Comparison of ENCODE assay signal across 1 cellular context in the genomic region with DNA sequence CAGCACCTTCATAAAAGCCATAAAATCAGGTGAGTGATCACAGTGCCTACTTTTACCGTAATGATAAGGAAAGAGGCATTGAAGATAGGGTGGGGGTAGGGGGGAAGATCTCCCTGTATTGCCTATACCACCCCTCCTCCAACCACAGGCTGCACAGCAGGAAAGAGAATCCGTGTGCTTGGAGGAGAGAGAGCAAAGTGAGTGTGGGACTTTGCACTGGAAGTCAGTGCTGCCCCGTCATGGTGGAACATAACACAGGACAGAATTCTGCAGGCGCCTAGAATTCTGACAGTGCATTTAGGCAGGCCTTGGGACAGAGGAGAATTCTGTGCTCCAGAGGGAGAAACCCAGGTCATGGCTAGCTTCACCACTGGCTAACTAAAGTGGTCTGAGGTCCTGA.
TF ChIP-seq lines count a peak whose summit lies in the region.

No MANE protein-coding gene starts in this region.

TF ChIP-seq in HepG2, 621 proteins besides CTCF, POLR2A, EP300 and RAD21 (continued from another document and continues in another):
- TF ChIP-seq ZNF256 (CRISPR knock-in tag; conservative IDR thresholded peaks at IDR 0.05): no peak
- TF ChIP-seq, protein P1, sequence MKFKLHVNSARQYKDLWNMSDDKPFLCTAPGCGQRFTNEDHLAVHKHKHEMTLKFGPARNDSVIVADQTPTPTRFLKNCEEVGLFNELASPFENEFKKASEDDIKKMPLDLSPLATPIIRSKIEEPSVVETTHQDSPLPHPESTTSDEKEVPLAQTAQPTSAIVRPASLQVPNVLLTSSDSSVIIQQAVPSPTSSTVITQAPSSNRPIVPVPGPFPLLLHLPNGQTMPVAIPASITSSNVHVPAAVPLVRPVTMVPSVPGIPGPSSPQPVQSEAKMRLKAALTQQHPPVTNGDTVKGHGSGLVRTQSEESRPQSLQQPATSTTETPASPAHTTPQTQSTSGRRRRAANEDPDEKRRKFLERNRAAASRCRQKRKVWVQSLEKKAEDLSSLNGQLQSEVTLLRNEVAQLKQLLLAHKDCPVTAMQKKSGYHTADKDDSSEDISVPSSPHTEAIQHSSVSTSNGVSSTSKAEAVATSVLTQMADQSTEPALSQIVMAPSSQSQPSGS (CRISPR knock-in tag; IDR thresholded peaks at IDR 0.05): peak; percentile 45; the same call in 1 of the 2 replicates
- peak; percentile 64; the same call in 1 of the 2 replicates for TF ChIP-seq KDM1A (CRISPR knock-in tag; IDR thresholded peaks at IDR 0.05)
- TF ChIP-seq ZFP37 (CRISPR knock-in tag; IDR thresholded peaks at IDR 0.05; ENCODE audit: borderline replicate concordance): peak; percentile 84; the same call in 1 of the 2 replicates
- TF ChIP-seq ZNF383 (CRISPR knock-in tag; IDR thresholded peaks at IDR 0.05; ENCODE audit: borderline replicate concordance): no peak
- TF ChIP-seq ZNF629 (CRISPR knock-in tag; conservative IDR thresholded peaks at IDR 0.05): no peak; the same call in 1 of the 2 replicates
- TF ChIP-seq ZNF713 (CRISPR knock-in tag; IDR thresholded peaks at IDR 0.05): no peak
- peak; percentile 73 for TF ChIP-seq KDM6A (CRISPR knock-in tag; IDR thresholded peaks at IDR 0.05; ENCODE audit: low read depth)
- TF ChIP-seq MEF2D (CRISPR knock-in tag; IDR thresholded peaks at IDR 0.05): 0 out of 2 replicates have a peak, but pooled peaks have one; percentile 55
- TF ChIP-seq THYN1 (CRISPR knock-in tag; IDR thresholded peaks at IDR 0.05; ENCODE audit: borderline replicate concordance, low read depth): no peak
- no peak for TF ChIP-seq CBX2 (IDR thresholded peaks at IDR 0.05; ENCODE audit: low read depth, low read length)
- no peak for TF ChIP-seq CBX2 (CRISPR knock-in tag; IDR thresholded peaks at IDR 0.05; ENCODE audit: low read depth)
- TF ChIP-seq, protein P2, sequence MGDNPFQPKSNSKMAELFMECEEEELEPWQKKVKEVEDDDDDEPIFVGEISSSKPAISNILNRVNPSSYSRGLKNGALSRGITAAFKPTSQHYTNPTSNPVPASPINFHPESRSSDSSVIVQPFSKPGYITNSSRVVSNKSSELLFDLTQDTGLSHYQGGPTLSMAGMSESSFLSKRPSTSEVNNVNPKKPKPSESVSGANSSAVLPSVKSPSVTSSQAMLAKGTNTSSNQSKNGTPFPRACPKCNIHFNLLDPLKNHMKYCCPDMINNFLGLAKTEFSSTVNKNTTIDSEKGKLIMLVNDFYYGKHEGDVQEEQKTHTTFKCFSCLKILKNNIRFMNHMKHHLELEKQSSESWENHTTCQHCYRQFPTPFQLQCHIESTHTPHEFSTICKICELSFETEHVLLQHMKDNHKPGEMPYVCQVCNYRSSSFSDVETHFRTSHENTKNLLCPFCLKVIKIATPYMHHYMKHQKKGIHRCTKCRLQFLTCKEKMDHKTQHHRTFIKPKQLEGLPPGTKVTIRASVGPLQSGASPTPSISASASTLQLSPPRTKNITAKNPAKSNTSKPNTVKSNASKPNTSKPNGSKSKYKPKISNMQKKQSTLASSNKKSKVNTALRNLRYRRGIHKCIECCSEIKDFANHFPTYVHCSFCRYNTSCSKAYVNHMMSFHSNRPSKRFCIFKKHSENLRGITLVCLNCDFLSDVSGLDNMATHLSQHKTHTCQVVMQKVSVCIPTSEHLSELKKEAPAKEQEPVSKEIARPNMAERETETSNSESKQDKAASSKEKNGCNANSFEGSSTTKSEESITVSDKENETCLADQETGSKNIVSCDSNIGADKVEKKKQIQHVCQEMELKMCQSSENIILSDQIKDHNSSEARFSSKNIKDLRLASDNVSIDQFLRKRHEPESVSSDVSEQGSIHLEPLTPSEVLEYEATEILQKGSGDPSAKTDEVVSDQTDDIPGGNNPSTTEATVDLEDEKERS (CRISPR knock-in tag; IDR thresholded peaks at IDR 0.05): peak; percentile 72; the same call in 1 of the 2 replicates
- TF ChIP-seq ZNF432 (CRISPR knock-in tag; IDR thresholded peaks at IDR 0.05; ENCODE audit: borderline replicate concordance): no peak
- peak; percentile 53; the same call in 1 of the 2 replicates for TF ChIP-seq ZMYM4 (CRISPR knock-in tag; IDR thresholded peaks at IDR 0.05)
- no peak for TF ChIP-seq JDP2 (CRISPR knock-in tag; IDR thresholded peaks at IDR 0.05; ENCODE audit: borderline replicate concordance)
- TF ChIP-seq DMAP1 (CRISPR knock-in tag; IDR thresholded peaks at IDR 0.05): peak; percentile 63
- TF ChIP-seq TBX2 (CRISPR knock-in tag; IDR thresholded peaks at IDR 0.05; ENCODE audit: borderline replicate concordance): peak; percentile 68; the same call in 1 of the 2 replicates
- no peak for TF ChIP-seq ZFP90 (CRISPR knock-in tag; IDR thresholded peaks at IDR 0.05; ENCODE audit: borderline replicate concordance)
- TF ChIP-seq ZNF546 (CRISPR knock-in tag; conservative IDR thresholded peaks at IDR 0.05): no peak
- TF ChIP-seq NFKBIZ (CRISPR knock-in tag; IDR thresholded peaks at IDR 0.05): no peak
- TF ChIP-seq, protein P3, sequence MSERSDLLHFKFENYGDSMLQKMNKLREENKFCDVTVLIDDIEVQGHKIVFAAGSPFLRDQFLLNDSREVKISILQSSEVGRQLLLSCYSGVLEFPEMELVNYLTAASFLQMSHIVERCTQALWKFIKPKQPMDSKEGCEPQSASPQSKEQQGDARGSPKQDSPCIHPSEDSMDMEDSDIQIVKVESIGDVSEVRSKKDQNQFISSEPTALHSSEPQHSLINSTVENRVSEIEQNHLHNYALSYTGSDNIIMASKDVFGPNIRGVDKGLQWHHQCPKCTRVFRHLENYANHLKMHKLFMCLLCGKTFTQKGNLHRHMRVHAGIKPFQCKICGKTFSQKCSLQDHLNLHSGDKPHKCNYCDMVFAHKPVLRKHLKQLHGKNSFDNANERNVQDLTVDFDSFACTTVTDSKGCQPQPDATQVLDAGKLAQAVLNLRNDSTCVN (CRISPR knock-in tag; IDR thresholded peaks at IDR 0.05; ENCODE audit: borderline replicate concordance): no peak
- no peak for TF ChIP-seq PHF20 (CRISPR knock-in tag; IDR thresholded peaks at IDR 0.05)
- TF ChIP-seq RBM22 (optimal IDR thresholded peaks at IDR 0.05; ENCODE audit: low read length): no peak
- TF ChIP-seq ZNF776 (CRISPR knock-in tag; IDR thresholded peaks at IDR 0.05): no peak
- TF ChIP-seq ZNF367 (CRISPR knock-in tag; IDR thresholded peaks at IDR 0.05; ENCODE audit: borderline replicate concordance): no peak
- TF ChIP-seq, protein P4, sequence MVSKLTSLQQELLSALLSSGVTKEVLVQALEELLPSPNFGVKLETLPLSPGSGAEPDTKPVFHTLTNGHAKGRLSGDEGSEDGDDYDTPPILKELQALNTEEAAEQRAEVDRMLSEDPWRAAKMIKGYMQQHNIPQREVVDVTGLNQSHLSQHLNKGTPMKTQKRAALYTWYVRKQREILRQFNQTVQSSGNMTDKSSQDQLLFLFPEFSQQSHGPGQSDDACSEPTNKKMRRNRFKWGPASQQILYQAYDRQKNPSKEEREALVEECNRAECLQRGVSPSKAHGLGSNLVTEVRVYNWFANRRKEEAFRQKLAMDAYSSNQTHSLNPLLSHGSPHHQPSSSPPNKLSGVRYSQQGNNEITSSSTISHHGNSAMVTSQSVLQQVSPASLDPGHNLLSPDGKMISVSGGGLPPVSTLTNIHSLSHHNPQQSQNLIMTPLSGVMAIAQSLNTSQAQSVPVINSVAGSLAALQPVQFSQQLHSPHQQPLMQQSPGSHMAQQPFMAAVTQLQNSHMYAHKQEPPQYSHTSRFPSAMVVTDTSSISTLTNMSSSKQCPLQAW (CRISPR knock-in tag; IDR thresholded peaks at IDR 0.05): peak; percentile 65; the same call in 1 of the 2 replicates
- no peak for TF ChIP-seq REL (CRISPR knock-in tag; conservative IDR thresholded peaks at IDR 0.05)
- TF ChIP-seq, protein P5, sequence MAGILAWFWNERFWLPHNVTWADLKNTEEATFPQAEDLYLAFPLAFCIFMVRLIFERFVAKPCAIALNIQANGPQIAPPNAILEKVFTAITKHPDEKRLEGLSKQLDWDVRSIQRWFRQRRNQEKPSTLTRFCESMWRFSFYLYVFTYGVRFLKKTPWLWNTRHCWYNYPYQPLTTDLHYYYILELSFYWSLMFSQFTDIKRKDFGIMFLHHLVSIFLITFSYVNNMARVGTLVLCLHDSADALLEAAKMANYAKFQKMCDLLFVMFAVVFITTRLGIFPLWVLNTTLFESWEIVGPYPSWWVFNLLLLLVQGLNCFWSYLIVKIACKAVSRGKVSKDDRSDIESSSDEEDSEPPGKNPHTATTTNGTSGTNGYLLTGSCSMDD (CRISPR knock-in tag; IDR thresholded peaks at IDR 0.05): no peak
- TF ChIP-seq, protein P6, sequence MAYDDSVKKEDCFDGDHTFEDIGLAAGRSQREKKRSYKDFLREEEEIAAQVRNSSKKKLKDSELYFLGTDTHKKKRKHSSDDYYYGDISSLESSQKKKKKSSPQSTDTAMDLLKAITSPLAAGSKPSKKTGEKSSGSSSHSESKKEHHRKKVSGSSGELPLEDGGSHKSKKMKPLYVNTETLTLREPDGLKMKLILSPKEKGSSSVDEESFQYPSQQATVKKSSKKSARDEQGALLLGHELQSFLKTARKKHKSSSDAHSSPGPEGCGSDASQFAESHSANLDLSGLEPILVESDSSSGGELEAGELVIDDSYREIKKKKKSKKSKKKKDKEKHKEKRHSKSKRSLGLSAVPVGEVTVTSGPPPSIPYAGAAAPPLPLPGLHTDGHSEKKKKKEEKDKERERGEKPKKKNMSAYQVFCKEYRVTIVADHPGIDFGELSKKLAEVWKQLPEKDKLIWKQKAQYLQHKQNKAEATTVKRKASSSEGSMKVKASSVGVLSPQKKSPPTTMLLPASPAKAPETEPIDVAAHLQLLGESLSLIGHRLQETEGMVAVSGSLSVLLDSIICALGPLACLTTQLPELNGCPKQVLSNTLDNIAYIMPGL (CRISPR knock-in tag; IDR thresholded peaks at IDR 0.05; ENCODE audit: borderline replicate concordance in 1 of 2, low read depth in 1 of 2): peak; percentile 51 to 65; a peak in 3 of 4 replicates
- TF ChIP-seq, protein P7, sequence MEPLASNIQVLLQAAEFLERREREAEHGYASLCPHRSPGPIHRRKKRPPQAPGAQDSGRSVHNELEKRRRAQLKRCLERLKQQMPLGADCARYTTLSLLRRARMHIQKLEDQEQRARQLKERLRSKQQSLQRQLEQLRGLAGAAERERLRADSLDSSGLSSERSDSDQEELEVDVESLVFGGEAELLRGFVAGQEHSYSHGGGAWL (CRISPR knock-in tag; IDR thresholded peaks at IDR 0.05): no peak
- peak; percentile 54; the same call in 1 of the 2 replicates for TF ChIP-seq NR2F6 (IDR thresholded peaks at IDR 0.05)
- TF ChIP-seq NR2F6 (CRISPR knock-in tag; IDR thresholded peaks at IDR 0.05): peak; percentile 72; the same call in 1 of the 2 replicates
- TF ChIP-seq, protein P8, sequence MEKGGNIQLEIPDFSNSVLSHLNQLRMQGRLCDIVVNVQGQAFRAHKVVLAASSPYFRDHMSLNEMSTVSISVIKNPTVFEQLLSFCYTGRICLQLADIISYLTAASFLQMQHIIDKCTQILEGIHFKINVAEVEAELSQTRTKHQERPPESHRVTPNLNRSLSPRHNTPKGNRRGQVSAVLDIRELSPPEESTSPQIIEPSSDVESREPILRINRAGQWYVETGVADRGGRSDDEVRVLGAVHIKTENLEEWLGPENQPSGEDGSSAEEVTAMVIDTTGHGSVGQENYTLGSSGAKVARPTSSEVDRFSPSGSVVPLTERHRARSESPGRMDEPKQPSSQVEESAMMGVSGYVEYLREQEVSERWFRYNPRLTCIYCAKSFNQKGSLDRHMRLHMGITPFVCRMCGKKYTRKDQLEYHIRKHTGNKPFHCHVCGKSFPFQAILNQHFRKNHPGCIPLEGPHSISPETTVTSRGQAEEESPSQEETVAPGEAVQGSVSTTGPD (CRISPR knock-in tag; IDR thresholded peaks at IDR 0.05): no peak
- TF ChIP-seq ZNF354B (CRISPR knock-in tag; IDR thresholded peaks at IDR 0.05): no peak
- TF ChIP-seq TAF1 (CRISPR knock-in tag; IDR thresholded peaks at IDR 0.05): peak; percentile 62; the same call in 1 of the 2 replicates
- TF ChIP-seq, protein P9, sequence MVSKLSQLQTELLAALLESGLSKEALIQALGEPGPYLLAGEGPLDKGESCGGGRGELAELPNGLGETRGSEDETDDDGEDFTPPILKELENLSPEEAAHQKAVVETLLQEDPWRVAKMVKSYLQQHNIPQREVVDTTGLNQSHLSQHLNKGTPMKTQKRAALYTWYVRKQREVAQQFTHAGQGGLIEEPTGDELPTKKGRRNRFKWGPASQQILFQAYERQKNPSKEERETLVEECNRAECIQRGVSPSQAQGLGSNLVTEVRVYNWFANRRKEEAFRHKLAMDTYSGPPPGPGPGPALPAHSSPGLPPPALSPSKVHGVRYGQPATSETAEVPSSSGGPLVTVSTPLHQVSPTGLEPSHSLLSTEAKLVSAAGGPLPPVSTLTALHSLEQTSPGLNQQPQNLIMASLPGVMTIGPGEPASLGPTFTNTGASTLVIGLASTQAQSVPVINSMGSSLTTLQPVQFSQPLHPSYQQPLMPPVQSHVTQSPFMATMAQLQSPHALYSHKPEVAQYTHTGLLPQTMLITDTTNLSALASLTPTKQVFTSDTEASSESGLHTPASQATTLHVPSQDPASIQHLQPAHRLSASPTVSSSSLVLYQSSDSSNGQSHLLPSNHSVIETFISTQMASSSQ (IDR thresholded peaks at IDR 0.05; ENCODE audit: low read depth): peak; percentile 58; the same call in 1 of the 2 replicates
- TF ChIP-seq, protein P9 (CRISPR knock-in tag; IDR thresholded peaks at IDR 0.05; ENCODE audit: borderline replicate concordance): peak; percentile 74; the same call in 1 of the 2 replicates
- peak; percentile 62 for TF ChIP-seq FOXA3 (CRISPR knock-in tag; IDR thresholded peaks at IDR 0.05)
- peak; percentile 57; the same call in 1 of the 2 replicates for TF ChIP-seq GFI1 (CRISPR knock-in tag; IDR thresholded peaks at IDR 0.05; ENCODE audit: borderline replicate concordance)
- no peak for TF ChIP-seq ZBTB21 (CRISPR knock-in tag; IDR thresholded peaks at IDR 0.05)
- TF ChIP-seq, protein P10, sequence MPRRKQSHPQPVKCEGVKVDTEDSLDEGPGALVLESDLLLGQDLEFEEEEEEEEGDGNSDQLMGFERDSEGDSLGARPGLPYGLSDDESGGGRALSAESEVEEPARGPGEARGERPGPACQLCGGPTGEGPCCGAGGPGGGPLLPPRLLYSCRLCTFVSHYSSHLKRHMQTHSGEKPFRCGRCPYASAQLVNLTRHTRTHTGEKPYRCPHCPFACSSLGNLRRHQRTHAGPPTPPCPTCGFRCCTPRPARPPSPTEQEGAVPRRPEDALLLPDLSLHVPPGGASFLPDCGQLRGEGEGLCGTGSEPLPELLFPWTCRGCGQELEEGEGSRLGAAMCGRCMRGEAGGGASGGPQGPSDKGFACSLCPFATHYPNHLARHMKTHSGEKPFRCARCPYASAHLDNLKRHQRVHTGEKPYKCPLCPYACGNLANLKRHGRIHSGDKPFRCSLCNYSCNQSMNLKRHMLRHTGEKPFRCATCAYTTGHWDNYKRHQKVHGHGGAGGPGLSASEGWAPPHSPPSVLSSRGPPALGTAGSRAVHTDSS (CRISPR knock-in tag; conservative IDR thresholded peaks at IDR 0.05): no peak
- 0 out of 2 replicates have a peak, but pooled peaks have one; percentile 44 for TF ChIP-seq KMT2A (CRISPR knock-in tag; IDR thresholded peaks at IDR 0.05)
- no peak for TF ChIP-seq KLF13 (CRISPR knock-in tag; IDR thresholded peaks at IDR 0.05)
- TF ChIP-seq TOPORS (CRISPR knock-in tag; IDR thresholded peaks at IDR 0.05): no peak
